In the genomic region with DNA sequence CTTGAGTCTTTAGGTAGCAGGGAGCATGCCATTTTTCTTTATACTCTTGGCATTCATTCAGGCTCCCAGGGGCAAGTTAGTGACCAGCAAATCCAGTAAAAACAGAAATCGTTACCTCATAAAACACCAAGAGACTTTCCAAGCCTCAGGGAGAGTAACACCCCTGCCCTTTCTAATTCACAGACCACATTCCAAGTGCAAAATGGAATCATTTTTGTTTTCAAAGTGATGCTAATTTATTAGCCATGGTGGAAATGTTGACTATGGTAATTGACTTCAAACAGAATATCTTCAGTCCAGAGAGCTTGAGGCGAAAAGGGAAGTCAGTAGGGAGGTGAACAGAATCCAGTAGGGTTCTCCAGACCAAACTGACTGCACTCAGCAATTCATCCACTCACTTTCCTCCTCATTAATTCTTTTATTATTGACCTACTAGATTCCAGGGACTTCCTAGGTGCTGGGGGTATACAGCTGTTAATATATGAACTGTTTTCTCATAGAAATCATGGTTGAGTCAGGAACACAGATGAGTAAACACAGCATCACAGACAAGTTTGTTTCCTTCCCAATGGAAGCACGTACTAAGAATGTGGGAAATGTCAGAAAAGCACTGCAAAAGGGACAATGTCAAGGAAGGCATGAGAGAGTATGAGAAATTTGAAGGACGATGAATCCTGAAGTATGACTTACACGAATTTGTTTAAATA, we compare ENCODE assay signal across 21 cellular contexts.
"Had no signal": no experiment of that assay in that cellular context is flagged by ENCODE, and none has a peak within 500 bp of the region (broad histone marks: within the 10 kb centered on the region; RNA-seq: fewer than 3 reads in every experiment).

No MANE protein-coding gene starts in this region.

- H3K27ac ChIP-seq: hepatocyte, parathyroid adenoma, thoracic aorta, upper lobe of right lung had no signal

- H3K36me3 Mint-ChIP-seq: activated naive CD8-positive, alpha-beta T cell treated with anti-CD3 and anti-CD28 coated beads for 36 hours; natural killer cell treated with Interleukin-12 subunit alpha and Interleukin-12 subunit beta and Interleukin-15 and Interleukin-18, amount 100 ng/mL, for 72 hours; stimulated activated naive B cell treated with anti-CD40 and anti-IgM and Interleukin-4, amounts not matched to agents 10 μg/mL and 1 μg/mL and 100 μg/mL, for 72 hours had no signal

- H3K4me3 Mint-ChIP-seq: activated CD4-positive, alpha-beta T cell treated with anti-CD3 and anti-CD28 coated beads for 36 hours; activated naive CD8-positive, alpha-beta T cell treated with anti-CD3 and anti-CD28 coated beads for 36 hours; activated T-cell treated with anti-CD3 and anti-CD28 coated beads, Interleukin-2, amount 50 U/mL, for 4 hours; natural killer cell treated with Interleukin-12 subunit alpha and Interleukin-12 subunit beta and Interleukin-15 and Interleukin-18, amount 100 ng/mL, for 72 hours; stimulated activated naive B cell treated with anti-CD40 and anti-IgM and Interleukin-4, amounts not matched to agents 10 μg/mL and 1 μg/mL and 100 μg/mL, for 72 hours had no signal

- H3K27ac Mint-ChIP-seq: activated CD4-positive, alpha-beta T cell treated with anti-CD3 and anti-CD28 coated beads for 36 hours; activated naive CD8-positive, alpha-beta T cell treated with anti-CD3 and anti-CD28 coated beads for 36 hours; activated T-helper 2 cell treated with anti-CD3 and anti-CD28 coated beads, Interferon-gamma antibody, Interleukin-2, Interleukin-4, amounts not matched to agents 10 μg/mL and 5 μg/mL and 100 μg/mL, durations not matched to agents 14 hours and 24 hours and 36 hours; natural killer cell treated with Interleukin-12 subunit alpha and Interleukin-12 subunit beta and Interleukin-15 and Interleukin-18, amount 100 ng/mL, for 72 hours; stimulated activated naive B cell treated with anti-CD40 and anti-IgM and Interleukin-4, amounts not matched to agents 10 μg/mL and 1 μg/mL and 100 μg/mL, for 72 hours had no signal

- H3K4me1 Mint-ChIP-seq: activated CD4-positive, alpha-beta T cell treated with anti-CD3 and anti-CD28 coated beads for 36 hours; activated naive CD8-positive, alpha-beta T cell treated with anti-CD3 and anti-CD28 coated beads for 36 hours; stimulated activated naive B cell treated with anti-CD40 and anti-IgM and Interleukin-4, amounts not matched to agents 10 μg/mL and 1 μg/mL and 100 μg/mL, for 72 hours had no signal

- ATAC-seq: activated CD4-positive, alpha-beta T cell treated with anti-CD3 and anti-CD28 coated beads for 36 hours; activated T-cell treated with anti-CD3 and anti-CD28 coated beads, Interleukin-2, amount 50 U/mL, for 4 hours; natural killer cell treated with Interleukin-12 subunit alpha and Interleukin-12 subunit beta and Interleukin-15 and Interleukin-18, amount 100 ng/mL, for 72 hours; sciatic nerve; stimulated activated naive B cell treated with anti-CD40 and anti-IgM and Interleukin-4, amounts not matched to agents 10 μg/mL and 1 μg/mL and 100 μg/mL, for 72 hours; upper lobe of right lung had no signal

- H3K27me3 ChIP-seq: hepatocyte, upper lobe of right lung had no signal

- DNase-seq: activated CD4-positive, alpha-beta T cell treated with anti-CD3 and anti-CD28 coated beads for 36 hours; activated CD4-positive, alpha-beta T cell treated with anti-CD3 and anti-CD28 coated beads, Interleukin-2, amount 50 U/mL, for 4 hours; activated CD8-positive, alpha-beta memory T cell treated with anti-CD3 and anti-CD28 coated beads for 24 hours; activated CD8-positive, alpha-beta memory T cell treated with anti-CD3 and anti-CD28 coated beads, Interleukin-2, amount 50 U/mL, for 48 hours; activated naive CD4-positive, alpha-beta T cell; activated naive CD8-positive, alpha-beta T cell treated with anti-CD3 and anti-CD28 coated beads for 36 hours; activated T-cell treated with anti-CD3 and anti-CD28 coated beads, Interleukin-2, amount 50 U/mL, for 4 hours; erythroblast; glutamatergic neuron; midbrain; stimulated activated CD4-positive, alpha-beta T cell treated with anti-CD3 and anti-CD28 coated beads, Interleukin-2, amount 100 ng/mL, for 48 hours; stimulated activated CD8-positive, alpha-beta memory T cell treated with anti-CD3 and anti-CD28 coated beads, Interleukin-4, amount 100 ng/mL, for 48 hours; stimulated activated naive B cell treated with anti-CD40 and anti-IgM and Interleukin-4, amounts not matched to agents 10 μg/mL and 1 μg/mL and 100 μg/mL, for 72 hours; T-helper 1 cell; upper lobe of right lung had no signal

- H3K4me3 ChIP-seq: hepatocyte, thoracic aorta, upper lobe of right lung had no signal

- H3K9me3 ChIP-seq: thoracic aorta, upper lobe of right lung had no signal

- H3K27me3 Mint-ChIP-seq: activated CD4-positive, alpha-beta T cell treated with anti-CD3 and anti-CD28 coated beads for 36 hours; activated naive CD8-positive, alpha-beta T cell treated with anti-CD3 and anti-CD28 coated beads for 36 hours; natural killer cell treated with Interleukin-12 subunit alpha and Interleukin-12 subunit beta and Interleukin-15 and Interleukin-18, amount 100 ng/mL, for 72 hours; stimulated activated naive B cell treated with anti-CD40 and anti-IgM and Interleukin-4, amounts not matched to agents 10 μg/mL and 1 μg/mL and 100 μg/mL, for 72 hours had no signal

- H3K36me3 ChIP-seq: thoracic aorta, upper lobe of right lung had no signal

- H3K4me1 ChIP-seq: parathyroid adenoma, upper lobe of right lung had no signal
